33 cellular contexts compared by ENCODE assay signal in the genomic region with DNA sequence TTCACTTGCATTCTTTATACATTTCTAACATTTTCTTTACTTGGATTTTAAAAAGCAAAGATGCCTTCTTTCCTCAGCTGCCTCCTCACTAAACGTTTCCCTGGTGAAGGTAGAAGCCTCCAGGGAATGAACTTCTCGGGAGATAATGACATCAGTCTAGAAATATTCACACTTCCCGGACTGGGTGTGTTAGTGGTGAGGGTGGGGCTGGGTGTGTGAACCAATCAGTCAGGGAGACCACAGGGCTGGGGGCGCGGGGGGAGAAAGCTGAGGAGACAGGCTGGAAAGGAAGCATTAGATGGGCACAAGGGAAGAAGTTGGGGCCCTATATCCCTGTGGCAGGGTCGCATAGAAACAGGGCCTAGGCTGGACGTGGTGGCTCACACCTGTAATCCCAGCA. TPM values are rescaled to one million over a fixed set of nuclear protein-coding genes. Genes with fewer than 3 reads are reported as not detected.
DNase-seq lines count a peak whose midpoint lies in the region; ATAC-seq lines count a peak whose summit lies in the region.
"Had no signal": no experiment of that assay in that cellular context is flagged by ENCODE, and none has a peak within 500 bp of the region (broad histone marks: within the 10 kb centered on the region; RNA-seq: fewer than 3 reads in every experiment).

No MANE protein-coding gene starts in this region.

- no peak overlapping the region for H3K4me3 Mint-ChIP-seq in stimulated activated effector memory CD8-positive, alpha-beta T cell treated with anti-CD3 and anti-CD28 coated beads, Interleukin-12 subunit alpha, Interleukin-12 subunit beta, amount 100 ng/mL, for 72 hours
- H3K4me3 Mint-ChIP-seq: activated CD8-positive, alpha-beta T cell treated with anti-CD3 and anti-CD28 coated beads, Interleukin-2, amount 10 ng/mL, durations not matched to agents 7 days and 5 days; immature natural killer cell; mesothelial cell of epicardium; naive thymus-derived CD8-positive, alpha-beta T cell had no signal

- peaks cover 19% of the 10 kb centered on the region for H3K4me1 Mint-ChIP-seq in stimulated activated effector memory CD8-positive, alpha-beta T cell treated with anti-CD3 and anti-CD28 coated beads, Interleukin-12 subunit alpha, Interleukin-12 subunit beta, amount 100 ng/mL, for 72 hours
- H3K4me1 Mint-ChIP-seq: mesothelial cell of epicardium had no signal

- no peaks in the 10 kb centered on the region for H3K36me3 Mint-ChIP-seq in stimulated activated effector memory CD8-positive, alpha-beta T cell treated with anti-CD3 and anti-CD28 coated beads, Interleukin-12 subunit alpha, Interleukin-12 subunit beta, amount 100 ng/mL, for 72 hours
- H3K36me3 Mint-ChIP-seq: activated naive CD4-positive, alpha-beta T cell treated with anti-CD3 and anti-CD28 coated beads, Interleukin-2, amount 50 U/mL, for 72 hours; mesothelial cell of epicardium; naive thymus-derived CD8-positive, alpha-beta T cell had no signal

- no peak overlapping the region for H3K27ac Mint-ChIP-seq in stimulated activated effector memory CD8-positive, alpha-beta T cell treated with anti-CD3 and anti-CD28 coated beads, Interleukin-12 subunit alpha, Interleukin-12 subunit beta, amount 100 ng/mL, for 72 hours
- H3K27ac Mint-ChIP-seq: activated CD8-positive, alpha-beta T cell treated with anti-CD3 and anti-CD28 coated beads, Interleukin-2, amount 10 ng/mL, durations not matched to agents 7 days and 5 days; activated naive CD4-positive, alpha-beta T cell treated with anti-CD3 and anti-CD28 coated beads, Interleukin-2, amount 50 U/mL, for 72 hours; activated T-helper 2 cell treated with anti-CD3 and anti-CD28 coated beads, Interferon-gamma antibody, Interleukin-2, Interleukin-4, amounts not matched to agents 10 μg/mL and 5 μg/mL and 100 μg/mL, durations not matched to agents 14 hours and 24 hours and 36 hours; immature natural killer cell; mesothelial cell of epicardium; naive thymus-derived CD8-positive, alpha-beta T cell had no signal

- DNase-seq in Daoy (ENCODE audit: low read depth) (peak; percentile 87), NCI-H226 (peak; percentile 46), caudate nucleus (lab: John Stamatoyannopoulos, UW) (peak in 2 of 61 donors; percentile 2 to 6), mucosa of gallbladder (ENCODE audit: low spot score) (peak; percentile 46), 8988T (no peak)
- DNase-seq in stimulated activated effector memory CD8-positive, alpha-beta T cell treated with anti-CD3 and anti-CD28 coated beads, Interleukin-12 subunit alpha, Interleukin-12 subunit beta, amount 100 ng/mL, for 72 hours (ENCODE audit: low spot score in 2 of 2), result no peak
- DNase-seq: ACHN; activated CD4-positive, CD25-positive, alpha-beta regulatory T cell treated with anti-CD3 and anti-CD28 coated beads, Interleukin-2, amount 50 U/mL, for 72 hours; activated CD8-positive, alpha-beta T cell treated with anti-CD3 and anti-CD28 coated beads, Interleukin-2, amount 10 ng/mL, durations not matched to agents 7 days and 5 days; BE2C; central memory CD4-positive, alpha-beta T cell; hippocampal formation; immature natural killer cell; left ventricle myocardium superior; naive thymus-derived CD8-positive, alpha-beta T cell; NCI-H1417; NCI-H2081; NCI-H345; NCI-H748 treated with DMSO at 0.1 percent for 48 hours; nucleus accumbens; T-helper 2 cell had no signal

- H3K27ac ChIP-seq in caudate nucleus (ENCODE audit: low read depth, low read length), result peak overlapping the region; percentile 36
- H3K27ac ChIP-seq: esophagus muscularis mucosa, SK-N-MC, skin epidermis, tibial nerve had no signal

- no peak for ATAC-seq in HG02884 (IDR thresholded peaks at IDR 0.05; ENCODE audit: unreplicated experiment)
- ATAC-seq in stimulated activated effector memory CD8-positive, alpha-beta T cell treated with anti-CD3 and anti-CD28 coated beads, Interleukin-12 subunit alpha, Interleukin-12 subunit beta, amount 100 ng/mL, for 72 hours, result no peak
- ATAC-seq in HG03025 (IDR thresholded peaks at IDR 0.05; ENCODE audit: low FRiP score, unreplicated experiment), result no peak
- ATAC-seq: activated CD8-positive, alpha-beta T cell treated with anti-CD3 and anti-CD28 coated beads, Interleukin-2, amount 10 ng/mL, durations not matched to agents 7 days and 5 days; activated naive CD4-positive, alpha-beta T cell treated with anti-CD3 and anti-CD28 coated beads, Interleukin-2, amount 50 U/mL, for 72 hours; GM12878; left ventricle myocardium superior; naive thymus-derived CD8-positive, alpha-beta T cell had no signal

- H3K9me3 Mint-ChIP-seq in stimulated activated effector memory CD8-positive, alpha-beta T cell treated with anti-CD3 and anti-CD28 coated beads, Interleukin-12 subunit alpha, Interleukin-12 subunit beta, amount 100 ng/mL, for 72 hours, result no peaks in the 10 kb centered on the region

RNA-seq across cellular contexts. Expression of a gene that starts 58.9 kb away (rescaled TPM):
- total RNA-seq in Daoy (2014; rRNA removed; shearing (Covaris generic)), result not detected in 2 replicates
- not detected for total RNA-seq in mucosa of gallbladder
- total RNA-seq: activated CD8-positive, alpha-beta T cell treated with anti-CD3 and anti-CD28 coated beads, Interleukin-2, amount 10 ng/mL, durations not matched to agents 7 days and 5 days; activated naive CD4-positive, alpha-beta T cell treated with anti-CD3 and anti-CD28 coated beads, Interleukin-2, amount 50 U/mL, for 72 hours; activated T-helper 2 cell treated with anti-CD3 and anti-CD28 coated beads, Interferon-gamma antibody, Interleukin-2, Interleukin-4, amounts not matched to agents 10 μg/mL and 5 μg/mL and 100 μg/mL, durations not matched to agents 14 hours and 24 hours and 36 hours; esophagus muscularis mucosa; frontal cortex; GM12878; left ventricle myocardium superior; mesothelial cell of epicardium; naive thymus-derived CD8-positive, alpha-beta T cell; pulmonary artery endothelial cell; tibial nerve had no signal

Comparison
In these comparisons a context has a peak if more than half of its experiments do, and no peak if none do; other contexts are left out.
1. DNase-seq: peak in Daoy (single experiment), NCI-H226 (single experiment) and mucosa of gallbladder (single experiment); none in 8988T (single experiment) and stimulated activated effector memory CD8-positive, alpha-beta T cell treated with anti-CD3 and anti-CD28 coated beads, Interleukin-12 subunit alpha, Interleukin-12 subunit beta, amount 100 ng/mL, for 72 hours (0 of 2).